ENCODE assay signal across 10 cellular contexts in genomic region chr1:161473363-161473762, GRCh38. TPM values are rescaled to one million over a fixed set of nuclear protein-coding genes. Genes with fewer than 3 reads are reported as not detected.
DNase-seq lines count a peak whose midpoint lies in the region; ATAC-seq, FAIRE-seq and TF ChIP-seq lines count a peak whose summit lies in the region.
"Had no signal": no experiment of that assay in that cellular context is flagged by ENCODE, and none has a peak within 500 bp of the region (broad histone marks: within the 10 kb centered on the region; RNA-seq: fewer than 3 reads in every experiment).

No MANE protein-coding gene starts in this region.

- no peak for TF ChIP-seq CTCF in osteocyte (IDR thresholded peaks at IDR 0.05)
- TF ChIP-seq CTCF in kidney (IDR thresholded peaks at IDR 0.05; ENCODE audit: borderline replicate concordance, extremely low read depth, insufficient read depth) = no peak

- no peaks in the 10 kb centered on the region for H3K4me1 ChIP-seq in kidney (ENCODE audit: control insufficient read depth in 1 of 2, insufficient read depth in 1 of 2, low read depth in 1 of 2, low read length in 2 of 2)

- ATAC-seq in HG03439 (IDR thresholded peaks at IDR 0.05; ENCODE audit: unreplicated experiment) = no peak

- peaks cover 47% of the 10 kb centered on the region for H3K27me3 Mint-ChIP-seq in dendritic cell treated with granulocyte-macrophage colony-stimulating factor and Interleukin-4, amounts not matched to agents 40 ng/mL and 50 ng/mL, for 4 days
- peaks cover 35% of the 10 kb centered on the region for H3K27me3 Mint-ChIP-seq in osteocyte (ENCODE audit: unreplicated experiment)

- no peak overlapping the region for H3K4me3 ChIP-seq in kidney (ENCODE audit: low read length in 2 of 2)
- H3K4me3 ChIP-seq: BLaER1 treated with 17β-estradiol and CSF1 and Interleukin-3, amounts not matched to agents 10 nM and 100 nM; lung had no signal

- FAIRE-seq in kidney (lab: Jason Lieb, UNC) = no peak

- H3K36me3 ChIP-seq in kidney (ENCODE audit: control insufficient read depth in 1 of 2, insufficient read depth in 2 of 2, low read length in 2 of 2) = no peaks in the 10 kb centered on the region
- H3K36me3 ChIP-seq: BLaER1 treated with 17β-estradiol and CSF1 and Interleukin-3, amounts not matched to agents 10 nM and 100 nM had no signal

- no peak overlapping the region for H3K27ac Mint-ChIP-seq in dendritic cell treated with granulocyte-macrophage colony-stimulating factor and Interleukin-4, amounts not matched to agents 40 ng/mL and 50 ng/mL, for 4 days
- H3K27ac Mint-ChIP-seq in osteocyte (ENCODE audit: unreplicated experiment) = no peak overlapping the region

- no peaks in the 10 kb centered on the region for H3K9me3 Mint-ChIP-seq in dendritic cell treated with granulocyte-macrophage colony-stimulating factor and Interleukin-4, amounts not matched to agents 40 ng/mL and 50 ng/mL, for 4 days
- no peaks in the 10 kb centered on the region for H3K9me3 Mint-ChIP-seq in osteocyte (ENCODE audit: unreplicated experiment)

- H3K27ac ChIP-seq in kidney (ENCODE audit: low read depth in 2 of 2, low read length in 2 of 2) = no peak overlapping the region
- H3K27ac ChIP-seq: BLaER1 treated with 17β-estradiol and CSF1 and Interleukin-3, amounts not matched to agents 10 nM and 100 nM had no signal

- peaks cover 23% of the 10 kb centered on the region for H3K4me1 Mint-ChIP-seq in dendritic cell treated with granulocyte-macrophage colony-stimulating factor and Interleukin-4, amounts not matched to agents 40 ng/mL and 50 ng/mL, for 4 days (ENCODE audit: low read depth)
- H3K4me1 Mint-ChIP-seq in osteocyte (ENCODE audit: unreplicated experiment) = peaks cover 14% of the 10 kb centered on the region

- H3K4me3 Mint-ChIP-seq in dendritic cell treated with granulocyte-macrophage colony-stimulating factor and Interleukin-4, amounts not matched to agents 40 ng/mL and 50 ng/mL, for 4 days = peak overlapping the region; percentile 51
- peak overlapping the region; percentile 77 for H3K4me3 Mint-ChIP-seq in osteocyte (ENCODE audit: unreplicated experiment)

- H3K36me3 Mint-ChIP-seq in dendritic cell treated with granulocyte-macrophage colony-stimulating factor and Interleukin-4, amounts not matched to agents 40 ng/mL and 50 ng/mL, for 4 days (ENCODE audit: low read depth) = no peaks in the 10 kb centered on the region
- H3K36me3 Mint-ChIP-seq in osteocyte (ENCODE audit: unreplicated experiment) = no peaks in the 10 kb centered on the region

- no peaks in the 10 kb centered on the region for H3K9me3 ChIP-seq in kidney (ENCODE audit: control insufficient read depth in 1 of 2, low read length in 2 of 2)

- intact Hi-C loops in dendritic cell treated with granulocyte-macrophage colony-stimulating factor and Interleukin-4, amounts not matched to agents 40 ng/mL and 50 ng/mL, for 4 days (cut with micrococcal nuclease) = no loop called here
- intact Hi-C loops in kidney (cut with DNase I) = no loop called here

- DNase-seq in SIG-M5 treated with dmso at 0.1 percent for 504 hours (lab: John Stamatoyannopoulos, UW; ENCODE audit: unreplicated experiment) (peak; percentile 57), SIG-M5 (lab: John Stamatoyannopoulos, UW) (no peak), NCI-H69 (lab: John Stamatoyannopoulos, UW) (peak; percentile 49), osteocyte (ENCODE audit: extremely low spot score, unreplicated experiment) (no peak), kidney (no peak)
- DNase-seq in central memory CD4-positive, alpha-beta T cell = no peak

- no peak overlapping the region for H3K9ac ChIP-seq in kidney (ENCODE audit: low read length in 2 of 2)
- H3K9ac ChIP-seq: BLaER1 treated with 17β-estradiol and CSF1 and Interleukin-3, amounts not matched to agents 10 nM and 100 nM had no signal

RNA-seq across cellular contexts. Expression of gene FCGR2A, which starts 31.9 kb away (rescaled TPM):
- total RNA-seq in osteocyte = not detected in 2 replicates
- total RNA-seq in kidney = 47.4 TPM
- polyA plus RNA-seq in kidney (ENCODE audit: insufficient read depth, low read depth, low replicate concordance) = 13.1 TPM

RNA-seq across cellular contexts. Expression of gene HSPA6, which starts 51.0 kb away (rescaled TPM):
- total RNA-seq in osteocyte (not detected in 2 replicates), kidney (5.5 TPM)
- 2.6 TPM for polyA plus RNA-seq in kidney (ENCODE audit: insufficient read depth, low read depth, low replicate concordance)

Comparison
In these comparisons a context has a peak if more than half of its experiments do, and no peak if none do; other contexts are left out.
1. DNase-seq: peak in SIG-M5 treated with dmso at 0.1 percent for 504 hours (single experiment) and NCI-H69 (single experiment); none in SIG-M5 (single experiment), osteocyte (single experiment), central memory CD4-positive, alpha-beta T cell (single experiment) and kidney (single experiment).
2. RNA of gene FCGR2A, which starts 31.9 kb away (total RNA-seq): 47.4 TPM in kidney (single experiment); not detected in osteocyte; every median in the first group is over 10 times any median in the second.